ENCODE assay signal across 1 cellular context in the genomic region with DNA sequence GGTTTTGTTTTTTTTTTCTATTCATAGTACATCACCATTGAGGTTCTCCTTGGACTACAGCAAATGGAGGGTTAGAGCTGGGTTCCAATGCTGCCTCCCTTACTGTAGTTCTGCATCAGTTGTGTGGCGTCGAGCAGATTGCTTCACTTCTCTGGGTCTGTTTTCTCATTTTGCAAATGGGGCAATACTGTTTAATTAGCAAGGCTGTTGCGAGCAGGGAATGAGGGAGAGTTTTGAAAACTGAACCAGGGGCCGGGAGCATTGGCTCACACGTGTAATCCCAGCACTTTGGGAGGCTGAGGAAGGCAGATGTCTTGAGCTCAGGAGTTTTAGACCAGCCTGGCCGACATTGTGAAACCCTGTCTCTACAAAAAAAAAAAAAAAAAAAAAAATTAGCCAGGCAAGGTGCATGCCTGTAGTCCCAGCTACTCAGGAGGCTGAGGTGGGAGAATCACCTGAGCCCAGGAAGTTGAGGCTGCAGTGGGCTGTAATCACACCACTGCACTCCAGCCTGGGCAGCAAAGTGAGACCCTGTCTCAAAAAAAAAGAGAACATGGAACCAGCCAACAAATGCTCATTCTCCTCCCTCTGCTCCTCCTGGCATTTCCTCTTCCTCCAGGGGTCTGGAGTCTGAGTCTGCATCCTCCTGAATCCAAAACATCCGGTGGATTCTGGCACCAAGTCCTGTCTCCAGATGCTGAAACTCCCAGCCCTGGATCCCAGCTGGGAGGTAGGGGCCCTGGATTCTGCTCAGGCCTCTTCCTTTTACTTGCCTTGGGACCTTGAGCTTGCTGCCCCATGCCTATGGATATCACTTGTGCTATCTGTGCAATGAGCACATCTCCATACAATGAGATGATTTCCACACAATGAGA.
TF ChIP-seq lines count a peak whose summit lies in the region.

No MANE protein-coding gene starts in this region.

TF ChIP-seq in H1, 55 proteins besides CTCF, POLR2A, EP300 and RAD21:
- TF ChIP-seq SP2 (IDR thresholded peaks at IDR 0.05; ENCODE audit: low read length) (no peak), POU5F1 (IDR thresholded peaks at IDR 0.05; ENCODE audit: low read depth, low read length) (no peak), HDAC2 (IDR thresholded peaks at IDR 0.05; ENCODE audit: borderline replicate concordance in 1 of 2, low read depth in 2 of 2, low read length in 2 of 2) (no peak), POLR2AphosphoS5 (IDR thresholded peaks at IDR 0.05; ENCODE audit: low read depth, low read length) (no peak), RNF2 (IDR thresholded peaks at IDR 0.05; ENCODE audit: borderline replicate concordance, low read depth, low read length, missing control alignments, poor library complexity, severe bottlenecking) (no peak), SRF (IDR thresholded peaks at IDR 0.05; ENCODE audit: low read depth, low read length) (no peak)
